Comparison of ENCODE assay signal across 22 cellular contexts in the genomic region with DNA sequence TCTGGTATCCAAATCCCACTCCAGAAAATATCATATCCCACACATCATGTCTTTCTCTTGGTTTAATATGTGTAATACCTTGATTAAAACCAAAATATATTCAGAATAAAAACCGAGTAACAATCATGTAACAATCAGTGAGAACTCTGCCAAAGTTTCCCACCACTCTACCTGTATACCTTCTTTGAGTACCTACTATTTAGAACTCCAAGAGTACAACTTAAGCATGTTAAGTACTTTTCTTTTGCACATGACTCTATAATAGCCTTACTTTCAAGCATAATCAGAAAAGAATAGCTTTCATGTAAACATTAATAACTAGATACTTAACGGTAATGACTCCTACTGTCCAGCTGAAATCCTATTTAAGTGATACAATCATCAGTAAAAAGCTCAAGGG.
DNase-seq lines count a peak whose midpoint lies in the region; ATAC-seq and TF ChIP-seq lines count a peak whose summit lies in the region.
"Had no signal": no experiment of that assay in that cellular context is flagged by ENCODE, and none has a peak within 500 bp of the region (broad histone marks: within the 10 kb centered on the region; RNA-seq: fewer than 3 reads in every experiment).

No MANE protein-coding gene starts in this region.

- no peak for ATAC-seq in heart left ventricle
- ATAC-seq in natural killer cell treated with Interleukin-12 subunit alpha and Interleukin-12 subunit beta and Interleukin-15 and Interleukin-18, amount 100 ng/mL, for 72 hours, result no peak
- ATAC-seq in stimulated activated memory B cell treated with anti-CD40 and anti-IgM and Interleukin-4, amounts not matched to agents 10 μg/mL and 1 μg/mL and 100 μg/mL, for 72 hours, result no peak
- ATAC-seq: T-helper 17 cell had no signal

- H3K9me3 ChIP-seq in cardiac muscle cell (ENCODE audit: low read depth), result no peaks in the 10 kb centered on the region
- no peaks in the 10 kb centered on the region for H3K9me3 ChIP-seq in heart left ventricle
- H3K9me3 ChIP-seq: mucosa of descending colon, SJCRH30, uterus had no signal

- TF ChIP-seq CTCF in cardiac muscle cell (IDR thresholded peaks at IDR 0.05; ENCODE audit: low read depth, low read length), result no peak
- TF ChIP-seq CTCF in heart left ventricle (IDR thresholded peaks at IDR 0.05), result no peak
- no peak for TF ChIP-seq CTCF in endothelial cell (IDR thresholded peaks at IDR 0.05; ENCODE audit: unreplicated experiment)

- H3K36me3 Mint-ChIP-seq in endothelial cell (ENCODE audit: low read depth, unreplicated experiment), result no peaks in the 10 kb centered on the region
- H3K36me3 Mint-ChIP-seq in natural killer cell treated with Interleukin-12 subunit alpha and Interleukin-12 subunit beta and Interleukin-15 and Interleukin-18, amount 100 ng/mL, for 72 hours, result no peaks in the 10 kb centered on the region
- H3K36me3 Mint-ChIP-seq in stimulated activated memory B cell treated with anti-CD40 and anti-IgM and Interleukin-4, amounts not matched to agents 10 μg/mL and 1 μg/mL and 100 μg/mL, for 72 hours, result no peaks in the 10 kb centered on the region

- no peaks in the 10 kb centered on the region for H3K27me3 ChIP-seq in cardiac muscle cell
- no peaks in the 10 kb centered on the region for H3K27me3 ChIP-seq in heart left ventricle
- H3K27me3 ChIP-seq: SJCRH30, uterus had no signal

- H3K27me3 Mint-ChIP-seq in endothelial cell (ENCODE audit: unreplicated experiment), result no peaks in the 10 kb centered on the region
- H3K27me3 Mint-ChIP-seq in natural killer cell treated with Interleukin-12 subunit alpha and Interleukin-12 subunit beta and Interleukin-15 and Interleukin-18, amount 100 ng/mL, for 72 hours, result no peaks in the 10 kb centered on the region
- no peaks in the 10 kb centered on the region for H3K27me3 Mint-ChIP-seq in stimulated activated memory B cell treated with anti-CD40 and anti-IgM and Interleukin-4, amounts not matched to agents 10 μg/mL and 1 μg/mL and 100 μg/mL, for 72 hours
- H3K27me3 Mint-ChIP-seq: T-helper 17 cell had no signal

- no peak overlapping the region for H3K4me3 Mint-ChIP-seq in endothelial cell (ENCODE audit: unreplicated experiment)
- H3K4me3 Mint-ChIP-seq in natural killer cell treated with Interleukin-12 subunit alpha and Interleukin-12 subunit beta and Interleukin-15 and Interleukin-18, amount 100 ng/mL, for 72 hours, result no peak overlapping the region
- no peak overlapping the region for H3K4me3 Mint-ChIP-seq in stimulated activated memory B cell treated with anti-CD40 and anti-IgM and Interleukin-4, amounts not matched to agents 10 μg/mL and 1 μg/mL and 100 μg/mL, for 72 hours
- H3K4me3 Mint-ChIP-seq: T-helper 17 cell had no signal

- DNase-seq in cardiac muscle cell (ENCODE audit: low read depth in 1 of 2, low spot score in 1 of 2), result no peak
- DNase-seq in heart left ventricle, result no peak
- DNase-seq in endothelial cell (ENCODE audit: low spot score), result no peak
- DNase-seq in natural killer cell treated with Interleukin-12 subunit alpha and Interleukin-12 subunit beta and Interleukin-15 and Interleukin-18, amount 100 ng/mL, for 72 hours (ENCODE audit: low spot score), result no peak
- no peak for DNase-seq in middle frontal gyrus (ENCODE audit: extremely low spot score, low spot score)
- no peak for DNase-seq in T-helper 1 cell
- DNase-seq in posterior vena cava (ENCODE audit: low spot score), result no peak
- DNase-seq: activated gamma-delta T cell treated with Interleukin-2 at 50 U/mL for 16 hours; amniotic stem cell; GOT3; MM.1S; NCI-H146; NCI-H774; SJCRH30; stimulated activated CD4-positive, alpha-beta T cell treated with anti-CD3 and anti-CD28 coated beads, Interleukin-12 subunit alpha, Interleukin-12 subunit beta, amount 100 ng/mL, for 4 hours; stimulated activated CD8-positive, alpha-beta memory T cell treated with anti-CD3 and anti-CD28 coated beads, Interleukin-4, amount 100 ng/mL, for 48 hours; T-helper 17 cell had no signal

- TF ChIP-seq POLR2A in heart left ventricle (IDR thresholded peaks at IDR 0.05), result no peak

- H3K9me3 Mint-ChIP-seq in endothelial cell (ENCODE audit: unreplicated experiment), result no peaks in the 10 kb centered on the region
- no peaks in the 10 kb centered on the region for H3K9me3 Mint-ChIP-seq in natural killer cell treated with Interleukin-12 subunit alpha and Interleukin-12 subunit beta and Interleukin-15 and Interleukin-18, amount 100 ng/mL, for 72 hours
- no peaks in the 10 kb centered on the region for H3K9me3 Mint-ChIP-seq in stimulated activated memory B cell treated with anti-CD40 and anti-IgM and Interleukin-4, amounts not matched to agents 10 μg/mL and 1 μg/mL and 100 μg/mL, for 72 hours

- H3K36me3 ChIP-seq in cardiac muscle cell, result no peaks in the 10 kb centered on the region
- H3K36me3 ChIP-seq in heart left ventricle, result no peaks in the 10 kb centered on the region
- H3K36me3 ChIP-seq: SJCRH30, uterus had no signal

- H3K4me3 ChIP-seq in cardiac muscle cell, result no peak overlapping the region
- H3K4me3 ChIP-seq in heart left ventricle, result no peak overlapping the region
- H3K4me3 ChIP-seq: mucosa of descending colon, SJCRH30, uterus had no signal

- peak overlapping the region; percentile 59 for H3K27ac Mint-ChIP-seq in endothelial cell (ENCODE audit: unreplicated experiment)
- H3K27ac Mint-ChIP-seq in natural killer cell treated with Interleukin-12 subunit alpha and Interleukin-12 subunit beta and Interleukin-15 and Interleukin-18, amount 100 ng/mL, for 72 hours, result peak overlapping the region; percentile 3 to 21
- H3K27ac Mint-ChIP-seq in stimulated activated memory B cell treated with anti-CD40 and anti-IgM and Interleukin-4, amounts not matched to agents 10 μg/mL and 1 μg/mL and 100 μg/mL, for 72 hours, result no peak overlapping the region
- H3K27ac Mint-ChIP-seq: T-helper 17 cell had no signal

- WGBS in heart left ventricle, 4 donors, result 71 to 78% (median 75%) methylated on average over 2 of the region's 2 CpGs

- intact Hi-C loops in heart left ventricle (cut with DNase I) (loop anchor here in 1 of 10 donors (10.0 kb wide), 1 partner anchor 71 kb away; no protein-coding TSS in a partner anchor), posterior vena cava (cut with DNase I) (no loop called here)

- H3K4me1 ChIP-seq in cardiac muscle cell (ENCODE audit: low read depth) (peaks cover 33% of the 10 kb centered on the region), heart left ventricle (peaks cover 4 to 70% (median 49%) of the 10 kb centered on the region in 12 donors)

- H3K27ac ChIP-seq in cardiac muscle cell (peak overlapping the region; percentile 15), heart left ventricle (peak overlapping the region in 1 of 12 donors; percentile 28)
- H3K27ac ChIP-seq: C4-2B, SJCRH30, VCaP had no signal

- peaks cover 7% of the 10 kb centered on the region for H3K4me1 Mint-ChIP-seq in endothelial cell (ENCODE audit: unreplicated experiment)
- H3K4me1 Mint-ChIP-seq in natural killer cell treated with Interleukin-12 subunit alpha and Interleukin-12 subunit beta and Interleukin-15 and Interleukin-18, amount 100 ng/mL, for 72 hours (ENCODE audit: low read depth in 2 of 2), result peaks cover 28 to 35% of the 10 kb centered on the region in 2 donors
- peaks cover 28% of the 10 kb centered on the region for H3K4me1 Mint-ChIP-seq in stimulated activated memory B cell treated with anti-CD40 and anti-IgM and Interleukin-4, amounts not matched to agents 10 μg/mL and 1 μg/mL and 100 μg/mL, for 72 hours
